ENCODE assay signal across 13 cellular contexts in the genomic region with DNA sequence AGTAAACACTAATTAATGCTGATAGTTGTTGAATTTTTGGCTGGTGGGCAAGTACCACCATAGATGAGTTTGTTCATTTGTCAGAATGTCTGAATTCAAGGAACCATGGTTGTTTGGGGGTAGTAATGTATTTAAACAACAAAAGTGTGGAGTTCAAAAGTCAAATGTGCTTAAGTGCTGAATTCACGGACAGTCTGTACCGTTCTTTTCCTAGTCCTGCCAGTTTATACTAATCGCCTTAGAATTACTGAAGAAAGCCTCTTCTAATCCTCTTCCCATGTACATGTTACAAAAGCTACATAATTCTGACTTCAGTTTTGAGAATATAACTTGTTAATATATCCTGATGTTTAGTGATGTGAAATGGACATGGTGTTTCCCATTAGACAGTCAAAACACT. TPM values are rescaled to one million over a fixed set of nuclear protein-coding genes. Genes with fewer than 3 reads are reported as not detected.
DNase-seq lines count a peak whose midpoint lies in the region; ATAC-seq lines count a peak whose summit lies in the region.
"Had no signal": no experiment of that assay in that cellular context is flagged by ENCODE, and none has a peak within 500 bp of the region (broad histone marks: within the 10 kb centered on the region; RNA-seq: fewer than 3 reads in every experiment).

No MANE protein-coding gene starts in this region.

- intact Hi-C loops in activated naive CD4-positive, alpha-beta T cell treated with anti-CD3 and anti-CD28 coated beads for 36 hours (cut with micrococcal nuclease): loop anchor here (5.0 kb wide), 1 partner anchor 301 kb away; a partner anchor contains a TSS
- intact Hi-C loops in dendritic cell treated with granulocyte-macrophage colony-stimulating factor and Interleukin-4, amounts not matched to agents 40 ng/mL and 50 ng/mL, for 4 days (cut with micrococcal nuclease): no loop called here

- H3K27ac Mint-ChIP-seq in activated naive CD4-positive, alpha-beta T cell treated with anti-CD3 and anti-CD28 coated beads for 36 hours: peak overlapping the region; percentile 3
- peak overlapping the region; percentile 59 for H3K27ac Mint-ChIP-seq in dendritic cell treated with granulocyte-macrophage colony-stimulating factor and Interleukin-4, amounts not matched to agents 40 ng/mL and 50 ng/mL, for 4 days
- H3K27ac Mint-ChIP-seq in stimulated activated memory B cell treated with anti-CD40 and anti-IgM and Interleukin-4, amounts not matched to agents 10 μg/mL and 1 μg/mL and 100 μg/mL, for 72 hours: peak overlapping the region; percentile 99

- H3K4me3 Mint-ChIP-seq in activated naive CD4-positive, alpha-beta T cell treated with anti-CD3 and anti-CD28 coated beads for 36 hours: no peak overlapping the region
- no peak overlapping the region for H3K4me3 Mint-ChIP-seq in dendritic cell treated with granulocyte-macrophage colony-stimulating factor and Interleukin-4, amounts not matched to agents 40 ng/mL and 50 ng/mL, for 4 days
- H3K4me3 Mint-ChIP-seq in stimulated activated memory B cell treated with anti-CD40 and anti-IgM and Interleukin-4, amounts not matched to agents 10 μg/mL and 1 μg/mL and 100 μg/mL, for 72 hours: no peak overlapping the region

- DNase-seq in activated naive CD4-positive, alpha-beta T cell treated with anti-CD3 and anti-CD28 coated beads for 36 hours: no peak
- no peak for DNase-seq in activated naive CD4-positive, alpha-beta T cell treated with Interleukin-2 at 50 U/mL for 16 hours
- DNase-seq in NCI-H82 (lab: John Stamatoyannopoulos, UW) (peak; percentile 86), NCI-H345 (lab: John Stamatoyannopoulos, UW) (no peak)
- DNase-seq: DMS 273 treated with DMSO at 0.1 percent for 48 hours, KG1, NCI-H1436 had no signal

- peaks cover 31% of the 10 kb centered on the region for H3K36me3 Mint-ChIP-seq in activated naive CD4-positive, alpha-beta T cell treated with anti-CD3 and anti-CD28 coated beads for 36 hours (ENCODE audit: low read depth)
- peaks cover 74% of the 10 kb centered on the region for H3K36me3 Mint-ChIP-seq in dendritic cell treated with granulocyte-macrophage colony-stimulating factor and Interleukin-4, amounts not matched to agents 40 ng/mL and 50 ng/mL, for 4 days (ENCODE audit: low read depth)
- peaks cover 17% of the 10 kb centered on the region for H3K36me3 Mint-ChIP-seq in stimulated activated memory B cell treated with anti-CD40 and anti-IgM and Interleukin-4, amounts not matched to agents 10 μg/mL and 1 μg/mL and 100 μg/mL, for 72 hours

- no peaks in the 10 kb centered on the region for H3K9me3 Mint-ChIP-seq in activated naive CD4-positive, alpha-beta T cell treated with anti-CD3 and anti-CD28 coated beads for 36 hours
- no peaks in the 10 kb centered on the region for H3K9me3 Mint-ChIP-seq in dendritic cell treated with granulocyte-macrophage colony-stimulating factor and Interleukin-4, amounts not matched to agents 40 ng/mL and 50 ng/mL, for 4 days
- no peaks in the 10 kb centered on the region for H3K9me3 Mint-ChIP-seq in stimulated activated memory B cell treated with anti-CD40 and anti-IgM and Interleukin-4, amounts not matched to agents 10 μg/mL and 1 μg/mL and 100 μg/mL, for 72 hours

- H3K27me3 Mint-ChIP-seq in activated naive CD4-positive, alpha-beta T cell treated with anti-CD3 and anti-CD28 coated beads for 36 hours (ENCODE audit: low read depth): no peaks in the 10 kb centered on the region
- no peaks in the 10 kb centered on the region for H3K27me3 Mint-ChIP-seq in dendritic cell treated with granulocyte-macrophage colony-stimulating factor and Interleukin-4, amounts not matched to agents 40 ng/mL and 50 ng/mL, for 4 days
- no peaks in the 10 kb centered on the region for H3K27me3 Mint-ChIP-seq in stimulated activated memory B cell treated with anti-CD40 and anti-IgM and Interleukin-4, amounts not matched to agents 10 μg/mL and 1 μg/mL and 100 μg/mL, for 72 hours

- CTCF ChIA-PET in activated naive CD4-positive, alpha-beta T cell treated with anti-CD3 and anti-CD28 coated beads for 36 hours (lab: Charles Lee): interaction anchor here (1.1 to 1.2 kb wide), 2 partner anchors 26 to 165 kb away, joined by 4 to 6 read pairs; no protein-coding TSS in a partner anchor

- ATAC-seq in stimulated activated memory B cell treated with anti-CD40 and anti-IgM and Interleukin-4, amounts not matched to agents 10 μg/mL and 1 μg/mL and 100 μg/mL, for 72 hours: no peak
- ATAC-seq in GM19023 (IDR thresholded peaks at IDR 0.05; ENCODE audit: unreplicated experiment) (no peak), HG02970 (IDR thresholded peaks at IDR 0.05; ENCODE audit: low FRiP score, unreplicated experiment) (no peak)
- ATAC-seq: activated CD4-positive, CD25-positive, alpha-beta regulatory T cell treated with anti-CD3 and anti-CD28 coated beads, Interleukin-2, amount 50 U/mL, for 24 hours; Panc1 had no signal

- peaks cover 61% of the 10 kb centered on the region for H3K4me1 Mint-ChIP-seq in activated naive CD4-positive, alpha-beta T cell treated with anti-CD3 and anti-CD28 coated beads for 36 hours (ENCODE audit: low read depth)
- peaks cover 56% of the 10 kb centered on the region for H3K4me1 Mint-ChIP-seq in dendritic cell treated with granulocyte-macrophage colony-stimulating factor and Interleukin-4, amounts not matched to agents 40 ng/mL and 50 ng/mL, for 4 days (ENCODE audit: low read depth)
- H3K4me1 Mint-ChIP-seq in stimulated activated memory B cell treated with anti-CD40 and anti-IgM and Interleukin-4, amounts not matched to agents 10 μg/mL and 1 μg/mL and 100 μg/mL, for 72 hours: peaks cover 53% of the 10 kb centered on the region

RNA-seq across cellular contexts. Expression of a gene that starts 2.7 kb away (rescaled TPM):
- 10 to 100 TPM; 52.4 to 55.7 TPM for total RNA-seq in activated naive CD4-positive, alpha-beta T cell treated with anti-CD3 and anti-CD28 coated beads for 36 hours

RNA-seq across cellular contexts. Expression of a gene that starts 19.5 kb away (rescaled TPM):
- 10 to 100 TPM; 49.6 to 55.7 TPM for total RNA-seq in activated naive CD4-positive, alpha-beta T cell treated with anti-CD3 and anti-CD28 coated beads for 36 hours

Comparison
In these comparisons a context has a peak if more than half of its experiments do, and no peak if none do; other contexts are left out.
1. H3K27ac Mint-ChIP-seq: peak in every context shown above with its lines; median percentile 99 in stimulated activated memory B cell treated with anti-CD40 and anti-IgM and Interleukin-4, amounts not matched to agents 10 μg/mL and 1 μg/mL and 100 μg/mL, for 72 hours; 59 in dendritic cell treated with granulocyte-macrophage colony-stimulating factor and Interleukin-4, amounts not matched to agents 40 ng/mL and 50 ng/mL, for 4 days; 3 in activated naive CD4-positive, alpha-beta T cell treated with anti-CD3 and anti-CD28 coated beads for 36 hours.